ENCODE assay signal across 29 cellular contexts in genomic region chr19:16190198-16190597, GRCh38. TPM values are rescaled to one million over a fixed set of nuclear protein-coding genes. Genes with fewer than 3 reads are reported as not detected.
"Had no signal": no experiment of that assay in that cellular context is flagged by ENCODE, and none has a peak within 500 bp of the region (broad histone marks: within the 10 kb centered on the region; RNA-seq: fewer than 3 reads in every experiment).

No MANE protein-coding gene starts in this region.

- H3K27ac Mint-ChIP-seq: brain, nephron progenitor cell, T-cell, type B pancreatic cell had no signal

- ATAC-seq: T-cell had no signal

- H3K9me3 ChIP-seq: spleen, thoracic aorta, vagina had no signal

- H3K27me3 ChIP-seq: spleen, vagina had no signal

- DNase-seq: activated CD4-positive, CD25-positive, alpha-beta regulatory T cell treated with anti-CD3 and anti-CD28 coated beads, Interleukin-2, amount 50 U/mL, for 72 hours; activated naive CD4-positive, alpha-beta T cell treated with Interleukin-2 at 50 U/mL for 16 hours; activated T-cell treated with anti-CD3 and anti-CD28 coated beads, Interleukin-2, amount 50 U/mL, for 1 hour; effector CD4-positive, alpha-beta T cell; erythroblast; foreskin fibroblast; kidney glomerular epithelial cell; mesenchymal stem cell; nephron progenitor cell; occipital lobe; stimulated activated CD4-positive, alpha-beta T cell treated with anti-CD3 and anti-CD28 coated beads, Interleukin-4, amount 100 ng/mL, for 1 hour; stimulated activated naive CD4-positive, alpha-beta T cell treated with Interleukin-2 at 50 U/mL for 16 hours; T-cell; WERI-Rb-1 had no signal

- H3K27ac ChIP-seq: thoracic aorta, vagina, WERI-Rb-1 had no signal

- H3K4me3 Mint-ChIP-seq: nephron progenitor cell, T-cell, type B pancreatic cell had no signal

- H3K27me3 Mint-ChIP-seq: T-cell, type B pancreatic cell had no signal

- H3K9me3 Mint-ChIP-seq: nephron progenitor cell, T-cell, type B pancreatic cell had no signal

- H3K4me3 ChIP-seq: spleen, thoracic aorta, vagina had no signal

RNA-seq across cellular contexts. Expression of gene CIB3, which starts 16.9 kb away (rescaled TPM):
- total RNA-seq: aorta, cardiac septum, chondrocyte, fibroblast of lung, glomerular endothelial cell, liver, mononuclear cell, myocyte, occipital lobe, renal cortical epithelial cell, spleen, T-cell, thoracic aorta, vagina had no signal
- polyA plus RNA-seq: adipose tissue, fibroblast of lung, liver had no signal

RNA-seq across cellular contexts. Expression of gene HSH2D, which starts 46.7 kb away (rescaled TPM):
- total RNA-seq: chondrocyte, fibroblast of lung, glomerular endothelial cell, myocyte, occipital lobe had no signal
- polyA plus RNA-seq: fibroblast of lung had no signal
